25 cellular contexts compared by ENCODE assay signal in the genomic region with DNA sequence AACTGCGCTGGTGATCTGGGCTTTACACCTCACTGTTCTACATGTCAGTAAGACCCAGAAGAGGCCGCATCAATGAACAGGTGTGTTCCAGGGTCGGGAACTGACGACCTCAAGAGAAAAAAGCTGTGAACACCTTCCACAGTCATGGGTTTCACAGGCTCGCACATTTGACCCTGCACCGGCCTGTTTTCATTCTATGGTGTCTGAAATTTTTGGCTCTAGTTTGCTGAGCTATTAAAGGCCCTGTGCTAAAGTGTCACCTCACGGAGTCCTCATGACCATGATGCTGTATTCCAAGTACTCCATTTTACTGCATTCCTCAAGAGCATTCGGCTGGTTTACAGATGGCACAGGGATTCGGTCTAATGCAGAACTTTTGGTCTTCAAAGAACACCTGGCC.
A peak's percentile ranks its signal among the peaks of the same experiment; 100 is the strongest.
DNase-seq lines count a peak whose midpoint lies in the region; ATAC-seq and TF ChIP-seq lines count a peak whose summit lies in the region.
"Had no signal": no experiment of that assay in that cellular context is flagged by ENCODE, and none has a peak within 500 bp of the region (broad histone marks: within the 10 kb centered on the region; RNA-seq: fewer than 3 reads in every experiment).

No MANE protein-coding gene starts in this region.

- ATAC-seq in natural killer cell (peak; percentile 37 to 73 (median 55)), heart right ventricle (peak in 2 of 8 donors; percentile 34 to 51)
- no peak for ATAC-seq in natural killer cell treated with Interleukin-12 subunit alpha and Interleukin-12 subunit beta and Interleukin-15 and Interleukin-18, amount 100 ng/mL, for 72 hours
- peak; percentile 18 for ATAC-seq in naive thymus-derived CD4-positive, alpha-beta T cell
- ATAC-seq: GM23338 had no signal

- peak overlapping the region in 8 of 10 donors; percentile 6 to 85 (median 72) for H3K27ac ChIP-seq in heart right ventricle
- no peak overlapping the region for H3K27ac ChIP-seq in naive thymus-derived CD4-positive, alpha-beta T cell (ENCODE audit: low read depth, low read length)
- H3K27ac ChIP-seq: BLaER1, PC-9 had no signal

- H3K4me1 Mint-ChIP-seq in natural killer cell, result peaks cover 4 to 24% of the 10 kb centered on the region in 2 donors
- peaks cover 3 to 5% of the 10 kb centered on the region in 2 donors for H3K4me1 Mint-ChIP-seq in natural killer cell treated with Interleukin-12 subunit alpha and Interleukin-12 subunit beta and Interleukin-15 and Interleukin-18, amount 100 ng/mL, for 72 hours (ENCODE audit: low read depth in 2 of 2)
- peaks cover 0 to 16% (median 9%) of the 10 kb centered on the region in 7 donors for H3K4me1 Mint-ChIP-seq in naive thymus-derived CD4-positive, alpha-beta T cell

- peaks cover 0 to 19% (median 0%) of the 10 kb centered on the region in 9 donors for H3K36me3 ChIP-seq in heart right ventricle
- peaks cover 0 to 7% (median 0%) of the 10 kb centered on the region in 3 experiments for H3K36me3 ChIP-seq in naive thymus-derived CD4-positive, alpha-beta T cell (ENCODE audit: control insufficient read depth in 2 of 3, insufficient read depth in 3 of 3, low read length in 3 of 3)

- DNase-seq in natural killer cell (no peak), heart right ventricle (no peak), globus pallidus (ENCODE audit: low spot score) (no peak), D341Med (ENCODE audit: low spot score) (no peak), foreskin fibroblast (no peak)
- DNase-seq in natural killer cell treated with Interleukin-12 subunit alpha and Interleukin-12 subunit beta and Interleukin-15 and Interleukin-18, amount 100 ng/mL, for 72 hours (ENCODE audit: low spot score), result no peak
- no peak for DNase-seq in naive thymus-derived CD4-positive, alpha-beta T cell
- DNase-seq: Caco-2; CD4-positive, CD25-positive, alpha-beta regulatory T cell; DMS79 treated with DMSO at 0.1 percent for 48 hours; GF-D8; H9; HFFc6; IMR-90; KG1; MM.1S; NCI-H1048; NCI-H1417; NCI-H1694; NCI-H2029 treated with DMSO at 0.1 percent for 48 hours; NCI-H526 treated with DMSO at 0.1 percent for 48 hours; PC-9; SHP77 had no signal

- no peaks in the 10 kb centered on the region for H3K9me3 Mint-ChIP-seq in natural killer cell
- no peaks in the 10 kb centered on the region for H3K9me3 Mint-ChIP-seq in natural killer cell treated with Interleukin-12 subunit alpha and Interleukin-12 subunit beta and Interleukin-15 and Interleukin-18, amount 100 ng/mL, for 72 hours
- no peaks in the 10 kb centered on the region for H3K9me3 Mint-ChIP-seq in naive thymus-derived CD4-positive, alpha-beta T cell
- H3K9me3 Mint-ChIP-seq: CD4-positive, CD25-positive, alpha-beta regulatory T cell; GM23338; H9; HFFc6 had no signal

- CTCF ChIA-PET in naive thymus-derived CD4-positive, alpha-beta T cell (lab: Charles Lee), result interaction anchor here (0.6 to 0.8 kb wide), 2 partner anchors 11 to 123 kb away, joined by 4 to 6 read pairs; no protein-coding TSS in a partner anchor

- peaks cover 0 to 28% (median 12%) of the 10 kb centered on the region in 9 donors for H3K4me1 ChIP-seq in heart right ventricle
- peaks cover 0 to 4% of the 10 kb centered on the region in 2 donors for H3K4me1 ChIP-seq in naive thymus-derived CD4-positive, alpha-beta T cell (ENCODE audit: control insufficient read depth in 2 of 2, insufficient read depth in 2 of 2, low read length in 2 of 2)
- H3K4me1 ChIP-seq: Caco-2 had no signal

- POLR2A ChIA-PET in naive thymus-derived CD4-positive, alpha-beta T cell (lab: Charles Lee), result no interaction called here

- H3K36me3 Mint-ChIP-seq in natural killer cell, result no peaks in the 10 kb centered on the region
- no peaks in the 10 kb centered on the region for H3K36me3 Mint-ChIP-seq in natural killer cell treated with Interleukin-12 subunit alpha and Interleukin-12 subunit beta and Interleukin-15 and Interleukin-18, amount 100 ng/mL, for 72 hours
- H3K36me3 Mint-ChIP-seq in naive thymus-derived CD4-positive, alpha-beta T cell, result peaks cover 0 to 6% (median 0%) of the 10 kb centered on the region in 5 donors

- TF ChIP-seq CTCF in natural killer cell (IDR thresholded peaks at IDR 0.05) (no peak), heart right ventricle (IDR thresholded peaks at IDR 0.05) (no peak), foreskin fibroblast (IDR thresholded peaks at IDR 0.05; ENCODE audit: low read depth, low read length) (no peak)

- no peaks in the 10 kb centered on the region for H3K27me3 Mint-ChIP-seq in natural killer cell (ENCODE audit: low read depth in 2 of 2)
- no peaks in the 10 kb centered on the region for H3K27me3 Mint-ChIP-seq in natural killer cell treated with Interleukin-12 subunit alpha and Interleukin-12 subunit beta and Interleukin-15 and Interleukin-18, amount 100 ng/mL, for 72 hours
- no peaks in the 10 kb centered on the region for H3K27me3 Mint-ChIP-seq in naive thymus-derived CD4-positive, alpha-beta T cell
- H3K27me3 Mint-ChIP-seq: CD4-positive, CD25-positive, alpha-beta regulatory T cell had no signal

- no peaks in the 10 kb centered on the region for H3K27me3 ChIP-seq in heart right ventricle
- no peaks in the 10 kb centered on the region for H3K27me3 ChIP-seq in naive thymus-derived CD4-positive, alpha-beta T cell (ENCODE audit: control insufficient read depth in 2 of 2, insufficient read depth in 2 of 2, low read length in 2 of 2)
- H3K27me3 ChIP-seq: BLaER1 had no signal

- intact Hi-C loops in natural killer cell (cut with micrococcal nuclease), result loop anchor here (2.0 to 5.0 kb wide), 4 partner anchors 35 to 271 kb away; no protein-coding TSS in a partner anchor
- intact Hi-C loops in heart right ventricle (cut with DNase I), result loop anchor here in 6 of 10 donors (2.0 to 10.0 kb wide), 6 partner anchors 35 to 180 kb away; partner anchors contain the start of gene ORAI1 (in 3 of the 6)
- intact Hi-C loops in naive thymus-derived CD4-positive, alpha-beta T cell (cut with micrococcal nuclease), result loop anchor here in 1 of 2 donors (2.0 kb wide), 1 partner anchor 29 kb away; no protein-coding TSS in a partner anchor

- no peak overlapping the region for H3K4me3 Mint-ChIP-seq in natural killer cell
- no peak overlapping the region for H3K4me3 Mint-ChIP-seq in natural killer cell treated with Interleukin-12 subunit alpha and Interleukin-12 subunit beta and Interleukin-15 and Interleukin-18, amount 100 ng/mL, for 72 hours
- no peak overlapping the region for H3K4me3 Mint-ChIP-seq in naive thymus-derived CD4-positive, alpha-beta T cell
- H3K4me3 Mint-ChIP-seq: GM23338, H9, HFFc6 had no signal

- no peaks in the 10 kb centered on the region for H3K9me3 ChIP-seq in heart right ventricle
- H3K9me3 ChIP-seq in naive thymus-derived CD4-positive, alpha-beta T cell (ENCODE audit: control insufficient read depth in 2 of 3, low read length in 3 of 3), result no peaks in the 10 kb centered on the region
- H3K9me3 ChIP-seq: BLaER1, Caco-2 had no signal

- no peak overlapping the region for H3K4me3 ChIP-seq in heart right ventricle
- H3K4me3 ChIP-seq in naive thymus-derived CD4-positive, alpha-beta T cell (ENCODE audit: low read length), result no peak overlapping the region
- no peak overlapping the region for H3K4me3 ChIP-seq in foreskin fibroblast (ENCODE audit: low read depth in 1 of 2, low read length in 2 of 2)
- H3K4me3 ChIP-seq: BLaER1, GM23338, PC-9 had no signal

- 54 to 73% methylated on average over 9 of the region's 9 CpGs for WGBS in heart right ventricle, 2 donors

- H3K27ac Mint-ChIP-seq in natural killer cell, result peak overlapping the region; percentile 50 to 58
- H3K27ac Mint-ChIP-seq in natural killer cell treated with Interleukin-12 subunit alpha and Interleukin-12 subunit beta and Interleukin-15 and Interleukin-18, amount 100 ng/mL, for 72 hours, result no peak overlapping the region
- H3K27ac Mint-ChIP-seq in naive thymus-derived CD4-positive, alpha-beta T cell, result peak overlapping the region in 1 of 9 donors; percentile 24
- H3K27ac Mint-ChIP-seq: GM23338, HFFc6 had no signal

Comparison
In these comparisons a context has a peak if more than half of its experiments do, and no peak if none do; other contexts are left out.
1. ATAC-seq: peak in natural killer cell (3 of 3) and naive thymus-derived CD4-positive, alpha-beta T cell (single experiment); none in natural killer cell treated with Interleukin-12 subunit alpha and Interleukin-12 subunit beta and Interleukin-15 and Interleukin-18, amount 100 ng/mL, for 72 hours (0 of 2).
2. H3K27ac Mint-ChIP-seq: peak in natural killer cell (2 of 2); none in natural killer cell treated with Interleukin-12 subunit alpha and Interleukin-12 subunit beta and Interleukin-15 and Interleukin-18, amount 100 ng/mL, for 72 hours (0 of 2).